In the genomic region with DNA sequence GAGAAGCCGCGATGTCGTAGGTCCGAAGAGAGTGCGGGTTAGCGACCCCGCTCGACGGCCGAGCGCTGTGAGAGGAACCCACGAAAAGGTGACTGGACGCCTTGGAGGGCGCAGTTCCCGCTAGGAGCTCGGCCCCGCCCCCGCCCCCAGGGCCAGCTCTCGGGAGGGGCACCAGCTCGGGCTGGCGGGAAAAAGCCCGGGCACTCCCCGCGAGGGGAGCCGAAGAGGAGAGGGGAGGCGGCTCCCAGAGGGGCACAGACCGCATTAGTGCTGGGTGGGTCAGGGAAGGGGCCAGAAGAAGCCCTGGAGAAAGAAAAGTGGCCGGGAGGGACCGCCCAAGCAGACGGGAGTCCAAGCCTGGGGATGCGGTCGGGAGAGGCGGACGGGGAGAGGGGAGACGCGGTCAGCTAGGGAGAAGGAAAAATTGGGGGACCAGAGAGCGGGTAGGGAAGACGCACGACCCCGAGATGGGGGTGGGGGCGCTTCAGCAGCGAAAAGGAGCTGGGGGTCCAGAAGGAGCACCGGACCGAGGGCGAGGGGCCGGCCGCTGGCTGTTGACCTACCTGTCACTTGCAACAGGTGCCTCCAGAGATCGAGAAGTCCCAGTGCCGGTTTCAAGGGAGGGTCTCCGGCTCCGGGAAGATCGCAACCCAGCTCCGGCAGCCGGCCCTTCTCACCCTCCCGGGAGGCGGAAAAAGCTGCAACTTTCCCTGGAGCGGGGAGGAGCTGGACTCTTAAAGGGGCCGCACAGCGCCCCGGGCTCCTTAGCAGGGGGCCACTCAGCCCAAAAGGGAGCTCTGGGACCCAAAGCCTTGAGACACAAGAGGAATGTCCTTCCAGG, we compare ENCODE assay signal across 8 cellular contexts. TPM values are rescaled to one million over a fixed set of nuclear protein-coding genes. Genes with fewer than 3 reads are reported as not detected.
DNase-seq lines count a peak whose midpoint lies in the region; ATAC-seq and TF ChIP-seq lines count a peak whose summit lies in the region.

Gene SYTL4 (minus strand): TSS at position 681 of the 841 bp plus-strand sequence. CDS start 30,084 bp downstream, outside the sequence.

- no peak for TF ChIP-seq CTCF in breast epithelium (IDR thresholded peaks at IDR 0.05)
- no peak for TF ChIP-seq CTCF in subcutaneous adipose tissue (IDR thresholded peaks at IDR 0.05; ENCODE audit: low read depth)

- H3K36me3 ChIP-seq in breast epithelium: no peaks in the 10 kb centered on the region

- DNase-seq in 8988T (peak; percentile 31), HEK293T (ENCODE audit: extremely low spot score) (peak; percentile 65), breast epithelium (ENCODE audit: low spot score in 2 of 2) (no peak), left colon (peak; percentile 42 to 58), NCI-H1694 treated with DMSO at 0.1 percent for 48 hours (lab: John Stamatoyannopoulos, UW) (no peak)

- H3K9me3 ChIP-seq in breast epithelium: no peaks in the 10 kb centered on the region

- POLR2A ChIA-PET in HEK293T (lab: Yijun Ruan, JAX): interaction anchor here (0.6 to 1.9 kb wide), 5 partner anchors 10 to 664 kb away, joined by 3 to 10 read pairs (median 3); no protein-coding TSS in a partner anchor

- no peaks in the 10 kb centered on the region for H3K4me1 ChIP-seq in breast epithelium

- H3K4me3 ChIP-seq in breast epithelium: peak within 1 kb of the TSS; percentile 63 to 79 (median 72)

- H3K27me3 ChIP-seq in breast epithelium: peaks cover 0 to 50% of the 10 kb centered on the region in 2 donors

- ATAC-seq in left colon (peak; percentile 86), HG03045 (IDR thresholded peaks at IDR 0.05; ENCODE audit: unreplicated experiment) (no peak), HG03521 (IDR thresholded peaks at IDR 0.05; ENCODE audit: unreplicated experiment) (no peak)

- CTCF ChIA-PET in HEK293T (lab: Yijun Ruan, JAX): interaction anchor here (0.6 to 2.4 kb wide), 9 partner anchors 9 to 117 kb away, joined by 3 to 11 read pairs (median 4); no protein-coding TSS in a partner anchor

- no peak for TF ChIP-seq POLR2A in breast epithelium (IDR thresholded peaks at IDR 0.05)

- intact Hi-C loops in breast epithelium (cut with DNase I; ENCODE audit: low total_unique reads): no loop called here
- intact Hi-C loops in left colon (cut with DNase I, micrococcal nuclease): no loop called here

- peak within 1 kb of the TSS; percentile 35 to 77 for H3K27ac ChIP-seq in breast epithelium

TF ChIP-seq in HEK293T, 16 proteins besides CTCF, POLR2A, EP300 and RAD21:
- TF ChIP-seq PKNOX1 (IDR thresholded peaks at IDR 0.05): no peak
- peak; percentile 43; the same call in 1 of the 2 replicates for TF ChIP-seq L3MBTL2 (conservative IDR thresholded peaks at IDR 0.05)
- TF ChIP-seq ARNT (IDR thresholded peaks at IDR 0.05): no peak

RNA-seq across cellular contexts. Expression of gene SYTL4, which starts in this region (rescaled TPM):
- total RNA-seq in breast epithelium (10 to 100 TPM; 19.3 to 29.9 (median 25.2) TPM), left colon (10 to 100 TPM; 48.0 to 52.5 TPM), subcutaneous adipose tissue (10 to 100 TPM in 3 of 4 donors, 1 to 10 TPM in 1; 9.5 to 95.3 (median 22.0) TPM)

Comparison
In these comparisons a context has a peak if more than half of its experiments do, and no peak if none do; other contexts are left out.
1. DNase-seq: peak in 8988T (single experiment), HEK293T (single experiment) and left colon (2 of 2); none in breast epithelium (0 of 2) and NCI-H1694 treated with DMSO at 0.1 percent for 48 hours (single experiment).